ENCODE assay signal across 8 cellular contexts in genomic region chr16:11667824-11668589, GRCh38. TPM values are rescaled to one million over a fixed set of nuclear protein-coding genes. Genes with fewer than 3 reads are reported as not detected.
DNase-seq lines count a peak whose midpoint lies in the region; ATAC-seq, FAIRE-seq and TF ChIP-seq lines count a peak whose summit lies in the region.

Gene SNN (plus strand): TSS chr16:11668455. CDS start chr16:11676060, 7,605 bp downstream.

- intact Hi-C loops in right lobe of liver (cut with DNase I) = no loop called here

- no peaks in the 10 kb centered on the region for H3K27me3 ChIP-seq in right lobe of liver

- DNase-seq in A549 (ENCODE audit: low read depth in 1 of 2, low spot score in 1 of 2) (peak; percentile 73 to 93), NCI-H524 treated with DMSO at 0.1 percent for 48 hours (lab: John Stamatoyannopoulos, UW) (peak; percentile 44), dermis microvascular lymphatic vessel endothelial cell (ENCODE audit: low read depth in 2 of 2) (peak; percentile 45 to 87), right lobe of liver (peak; percentile 91 to 92 (median 91))
- peak; percentile 80 to 81 for DNase-seq in activated CD4-positive, alpha-beta T cell treated with anti-CD3 and anti-CD28 coated beads, Interleukin-2, amount 50 U/mL, for 4 hours
- peak; percentile 89 for DNase-seq in stimulated activated CD4-positive, alpha-beta T cell treated with anti-CD3 and anti-CD28 coated beads, Interleukin-4, amount 100 ng/mL, for 1 hour

- H3K9me3 ChIP-seq in A549 (no peaks in the 10 kb centered on the region), right lobe of liver (no peaks in the 10 kb centered on the region)

- ATAC-seq in A549 (peak; percentile 89 to 90), GM18511 (IDR thresholded peaks at IDR 0.05; ENCODE audit: unreplicated experiment) (peak; percentile 64), HG03103 (IDR thresholded peaks at IDR 0.05; ENCODE audit: low read depth, unreplicated experiment) (peak; percentile 59), right lobe of liver (peak; percentile 87 to 95 (median 94))

- peak within 1 kb of the TSS; percentile 100 for H3K4me2 ChIP-seq in A549

- POLR2A ChIA-PET in A549 (lab: Yijun Ruan, JAX) = interaction anchor here (0.8 kb wide), 1 partner anchor 28 kb away, joined by 3 read pairs; no protein-coding TSS in a partner anchor

- WGBS in A549 (ENCODE audit: missing lambda C conversion rate) = 61% methylated on average over 20 of the region's 90 CpGs
- WGBS in right lobe of liver (ENCODE audit: insufficient coverage, low coverage, low lambda C conversion rate, missing lambda C conversion rate) = no CpG with 5 or more reads among the region's 90 CpGs

- TF ChIP-seq POLR2A in A549 (IDR thresholded peaks at IDR 0.05; ENCODE audit: low read length) (0 out of 2 replicates have a peak, but pooled peaks have one; percentile 4), right lobe of liver (IDR thresholded peaks at IDR 0.05) (peak; percentile 26)

- FAIRE-seq in A549 (lab: Jason Lieb, UNC) = no peak

- TF ChIP-seq RAD21 in A549 (conservative IDR thresholded peaks at IDR 0.05 in 1 of 2, IDR thresholded peaks at IDR 0.05 in 1 of 2) = no peak

- TF ChIP-seq EP300 in A549 (IDR thresholded peaks at IDR 0.05) = no peak

- H3K27ac ChIP-seq in A549 (peak within 1 kb of the TSS; percentile 83 to 92), right lobe of liver (peak within 1 kb of the TSS; percentile 26 to 58 (median 47))

- H3K4me3 ChIP-seq in A549 = peak within 1 kb of the TSS; percentile 94
- peak within 1 kb of the TSS; percentile 57 to 61 (median 59) for H3K4me3 ChIP-seq in right lobe of liver

- no peaks in the 10 kb centered on the region for H3K36me3 ChIP-seq in right lobe of liver

- CTCF ChIA-PET in A549 (lab: Yijun Ruan, JAX) = interaction anchor here (1.1 to 1.7 kb wide), 5 partner anchors 12 to 272 kb away, joined by 3 to 7 read pairs (median 3); no protein-coding TSS in a partner anchor

- peaks cover 31% of the 10 kb centered on the region for H3K4me1 ChIP-seq in A549
- H3K4me1 ChIP-seq in right lobe of liver = peaks cover 0 to 3% (median 0%) of the 10 kb centered on the region in 4 donors

- TF ChIP-seq CTCF in A549 (IDR thresholded peaks at IDR 0.05) (no peak), right lobe of liver (IDR thresholded peaks at IDR 0.05) (no peak)

TF ChIP-seq in A549, 52 proteins besides CTCF, POLR2A, EP300 and RAD21:
- TF ChIP-seq JUN (IDR thresholded peaks at IDR 0.05) (0 out of 5 replicates have a peak, but pooled peaks of 1 of the 2 experiments have one; percentile 43), MAFK (IDR thresholded peaks at IDR 0.05; ENCODE audit: partially characterized antibody) (no peak)
TF ChIP-seq in A549: peak in this region for 1.

RNA-seq across cellular contexts. Expression of gene SNN, which starts in this region (rescaled TPM):
- polyA plus RNA-seq in A549 (2011; rRNA removed) (6.3 and 6.7 TPM in 2 replicates), A549 (2017; fragmentation: RNase III; extraction: RNeasy Plus Mini Kit Qiagen cat#74134 plus additional on column Dnase treatment) (8.9 to 10.7 TPM (median 9.7 TPM) in 3 replicates)
- 5.9 and 8.5 TPM in 2 replicates for polyA plus RNA-seq in A549 (2012; cell fraction: cytosol; rRNA removed)
- 3.6 and 5.0 TPM in 2 replicates for polyA plus RNA-seq in A549 (2012; cell fraction: nucleus; rRNA removed)
- polyA minus RNA-seq in A549 (2011; rRNA and poly(A)+ RNA removed) = 4.3 and 4.4 TPM in 2 replicates
- total RNA-seq in dermis microvascular lymphatic vessel endothelial cell (41.6 and 46.0 TPM in 2 replicates), right lobe of liver (1 to 10 TPM; 3.5 to 7.9 (median 5.6) TPM)

Comparison
In these comparisons a context has a peak if more than half of its experiments do, and no peak if none do; other contexts are left out.
1. Peak in every context shown above with its lines: DNase-seq, ATAC-seq, H3K4me3 ChIP-seq and H3K27ac ChIP-seq.